ENCODE assay signal across 8 cellular contexts in genomic region chrX:43557792-43558191, GRCh38.
DNase-seq lines count a peak whose midpoint lies in the region; ATAC-seq and TF ChIP-seq lines count a peak whose summit lies in the region.

No MANE protein-coding gene starts in this region.

- DNase-seq in GDM1 (lab: John Stamatoyannopoulos, UW) (peak; percentile 14), HuH-7.5 (ENCODE audit: low spot score) (peak; percentile 12), RWPE2 (ENCODE audit: low spot score) (no peak), foreskin melanocyte (peak; percentile 24), trophoblast cell (peak; percentile 27 to 77), vagina (ENCODE audit: extremely low spot score in 2 of 2) (no peak)
- DNase-seq in activated effector memory CD4-positive, alpha-beta T cell treated with Interleukin-2 at 50 U/mL for 16 hours = peak; percentile 37

- no peak overlapping the region for H2BK120ac ChIP-seq in trophoblast cell (ENCODE audit: insufficient read depth, low read length, poor library complexity)

- no peak overlapping the region for H3K4me2 ChIP-seq in trophoblast cell (ENCODE audit: low read length)

- H3K79me2 ChIP-seq in trophoblast cell (ENCODE audit: control insufficient read depth, insufficient read depth, low read length, poor library complexity) = no peaks in the 10 kb centered on the region

- no peak overlapping the region for H2BK5ac ChIP-seq in trophoblast cell (ENCODE audit: low read depth, low read length, poor library complexity)

- H3K18ac ChIP-seq in trophoblast cell (ENCODE audit: low read length) = no peak overlapping the region

- ATAC-seq in RWPE2 (ENCODE audit: low read depth) (no peak), HG02763 (IDR thresholded peaks at IDR 0.05; ENCODE audit: unreplicated experiment) (no peak)

- no peaks in the 10 kb centered on the region for H3K79me1 ChIP-seq in trophoblast cell (ENCODE audit: low read length)

- no peak overlapping the region for H4K8ac ChIP-seq in trophoblast cell (ENCODE audit: low read depth, low read length)

- H3K4me1 ChIP-seq in RWPE2 (ENCODE audit: insufficient read depth, poor library complexity, severe bottlenecking) = no peaks in the 10 kb centered on the region
- H3K4me1 ChIP-seq in trophoblast cell (ENCODE audit: control insufficient read depth in 1 of 2, insufficient read depth in 2 of 2, low read length in 2 of 2) = no peaks in the 10 kb centered on the region
- no peaks in the 10 kb centered on the region for H3K4me1 ChIP-seq in vagina

- peak; percentile 70 for TF ChIP-seq CTCF in RWPE2 (IDR thresholded peaks at IDR 0.05; ENCODE audit: poor library complexity, severe bottlenecking)
- peak in 2 of 3 experiments; percentile 26 to 39 for TF ChIP-seq CTCF in vagina (IDR thresholded peaks at IDR 0.05)

- no peak overlapping the region for H3K9ac ChIP-seq in trophoblast cell (ENCODE audit: low read length)

- H4K12ac ChIP-seq in trophoblast cell (ENCODE audit: low read depth, low read length) = no peak overlapping the region

- H3K14ac ChIP-seq in trophoblast cell (ENCODE audit: low read length) = no peak overlapping the region

- H3K27me3 ChIP-seq in RWPE2 (ENCODE audit: insufficient read depth, poor library complexity, severe bottlenecking) (no peaks in the 10 kb centered on the region), trophoblast cell (ENCODE audit: insufficient read depth, low read length) (no peaks in the 10 kb centered on the region), vagina (peaks cover 4% of the 10 kb centered on the region)

- no peaks in the 10 kb centered on the region for H3K9me3 ChIP-seq in RWPE2 (ENCODE audit: severe bottlenecking)
- no peaks in the 10 kb centered on the region for H3K9me3 ChIP-seq in trophoblast cell (ENCODE audit: insufficient read depth, low read depth, low read length)
- H3K9me3 ChIP-seq in vagina = no peaks in the 10 kb centered on the region

- no peak overlapping the region for H2AK5ac ChIP-seq in trophoblast cell (ENCODE audit: low read length)

- WGBS in trophoblast cell (ENCODE audit: extremely low coverage, insufficient coverage, insufficient read length) = no CpG with 5 or more reads among the region's 4 CpGs

- H3K4me3 ChIP-seq in RWPE2 (ENCODE audit: severe bottlenecking) (no peak overlapping the region), trophoblast cell (ENCODE audit: low read depth, low read length) (no peak overlapping the region), vagina (no peak overlapping the region)

- no peak overlapping the region for H2AFZ ChIP-seq in trophoblast cell (ENCODE audit: insufficient read depth, low read length, poor library complexity)

- TF ChIP-seq POLR2A in vagina (IDR thresholded peaks at IDR 0.05) = no peak

- intact Hi-C loops in vagina (cut with DNase I) = no loop called here

- H3K36me3 ChIP-seq in RWPE2 (ENCODE audit: low read depth) (no peaks in the 10 kb centered on the region), trophoblast cell (ENCODE audit: control insufficient read depth in 1 of 2, insufficient read depth in 2 of 2, low read length in 2 of 2) (no peaks in the 10 kb centered on the region), vagina (no peaks in the 10 kb centered on the region)

- no peak overlapping the region for H4K91ac ChIP-seq in trophoblast cell (ENCODE audit: low read depth, low read length)

- no peak overlapping the region for H2BK12ac ChIP-seq in trophoblast cell (ENCODE audit: low read length)

- H3K27ac ChIP-seq in RWPE2 (ENCODE audit: poor library complexity, severe bottlenecking) (no peak overlapping the region), trophoblast cell (ENCODE audit: low read depth, low read length) (no peak overlapping the region), vagina (no peak overlapping the region)

- H3K4ac ChIP-seq in trophoblast cell (ENCODE audit: low read depth, low read length) = no peak overlapping the region

- no peak overlapping the region for H3K23ac ChIP-seq in trophoblast cell (ENCODE audit: low read length)

Comparison
In these comparisons a context has a peak if more than half of its experiments do, and no peak if none do; other contexts are left out.
1. DNase-seq: peak in GDM1 (single experiment), HuH-7.5 (single experiment), activated effector memory CD4-positive, alpha-beta T cell treated with Interleukin-2 at 50 U/mL for 16 hours (single experiment), foreskin melanocyte (single experiment) and trophoblast cell (2 of 2); none in RWPE2 (single experiment) and vagina (0 of 2).